ENCODE assay signal across 16 cellular contexts in genomic region chr10:2938869-2939268, GRCh38.
DNase-seq lines count a peak whose midpoint lies in the region; ATAC-seq and TF ChIP-seq lines count a peak whose summit lies in the region.
"Had no signal": no experiment of that assay in that cellular context is flagged by ENCODE, and none has a peak within 500 bp of the region (broad histone marks: within the 10 kb centered on the region; RNA-seq: fewer than 3 reads in every experiment).

No MANE protein-coding gene starts in this region.

- H3K4me1 ChIP-seq in cardiac muscle cell (ENCODE audit: low read depth) (no peaks in the 10 kb centered on the region), heart left ventricle (no peaks in the 10 kb centered on the region), PC-3 (ENCODE audit: insufficient read depth, low read length) (no peaks in the 10 kb centered on the region), fibroblast of lung (ENCODE audit: control insufficient read depth, extremely low read depth, insufficient read depth, low read length) (no peaks in the 10 kb centered on the region)

- DNase-seq in cardiac muscle cell (ENCODE audit: low read depth in 1 of 2, low spot score in 1 of 2) (peak in 1 of 2 donors; percentile 11), heart left ventricle (no peak), PC-3 (peak; percentile 25), fibroblast of lung (ENCODE audit: low read depth in 2 of 2) (peak; percentile 11), superior temporal gyrus (ENCODE audit: extremely low spot score) (peak; percentile 55), activated gamma-delta T cell (lab: John Stamatoyannopoulos, UW) (no peak), posterior vena cava (ENCODE audit: low spot score) (no peak)
- DNase-seq in stimulated activated effector memory CD8-positive, alpha-beta T cell treated with anti-CD3 and anti-CD28 coated beads, Interleukin-12 subunit alpha, Interleukin-12 subunit beta, amount 100 ng/mL, for 72 hours (ENCODE audit: low spot score in 2 of 2), result no peak
- DNase-seq: 8988T; activated naive CD8-positive, alpha-beta T cell treated with anti-CD3 and anti-CD28 coated beads, Interleukin-2, amount 10 ng/mL, durations not matched to agents 7 days and 5 days; erythroblast; NCI-H1436; NCI-H446 treated with DMSO at 0.1 percent for 48 hours; T-helper 17 cell had no signal

- H3F3A ChIP-seq in PC-3 (ENCODE audit: low read length, unreplicated experiment), result no peaks in the 10 kb centered on the region

- no peaks in the 10 kb centered on the region for H3K27me3 ChIP-seq in cardiac muscle cell
- H3K27me3 ChIP-seq in heart left ventricle, result peaks cover 0 to 55% (median 6%) of the 10 kb centered on the region in 9 donors
- peaks cover 22% of the 10 kb centered on the region for H3K27me3 ChIP-seq in PC-3 (ENCODE audit: low read length)
- peaks cover 2% of the 10 kb centered on the region for H3K27me3 ChIP-seq in fibroblast of lung (ENCODE audit: control insufficient read depth, insufficient read depth, low read length)

- WGBS in heart left ventricle, 4 donors, result 71 to 81% (median 77%) methylated on average over 3 of the region's 3 CpGs

- no peaks in the 10 kb centered on the region for H3K9me2 ChIP-seq in PC-3 (replicated peaks; ENCODE audit: low read length)

- TF ChIP-seq CTCF in cardiac muscle cell (IDR thresholded peaks at IDR 0.05; ENCODE audit: low read depth, low read length) (peak; percentile 18), heart left ventricle (IDR thresholded peaks at IDR 0.05) (peak in 3 of 12 donors; percentile 16 to 30 (median 21)), PC-3 (conservative IDR thresholded peaks at IDR 0.05; ENCODE audit: low read depth, low read length) (peak; percentile 42; the same call in 1 of the 2 replicates), fibroblast of lung (conservative IDR thresholded peaks at IDR 0.05 in 1 of 2, IDR thresholded peaks at IDR 0.05 in 1 of 2; ENCODE audit: low read depth in 1 of 2, low read length in 2 of 2) (peak; percentile 12 to 20)

- H3K36me3 ChIP-seq in cardiac muscle cell (no peaks in the 10 kb centered on the region), heart left ventricle (no peaks in the 10 kb centered on the region), PC-3 (ENCODE audit: low read depth, low read length) (no peaks in the 10 kb centered on the region), fibroblast of lung (ENCODE audit: control insufficient read depth, insufficient read depth, low read length) (no peaks in the 10 kb centered on the region)

- TF ChIP-seq POLR2A in heart left ventricle (IDR thresholded peaks at IDR 0.05), result no peak

- H3K36me3 Mint-ChIP-seq in stimulated activated effector memory CD8-positive, alpha-beta T cell treated with anti-CD3 and anti-CD28 coated beads, Interleukin-12 subunit alpha, Interleukin-12 subunit beta, amount 100 ng/mL, for 72 hours, result no peaks in the 10 kb centered on the region
- H3K36me3 Mint-ChIP-seq: activated naive CD8-positive, alpha-beta T cell treated with anti-CD3 and anti-CD28 coated beads, Interleukin-2, amount 10 ng/mL, durations not matched to agents 7 days and 5 days had no signal

- H4K20me1 ChIP-seq in PC-3 (ENCODE audit: low read length) (no peaks in the 10 kb centered on the region), fibroblast of lung (ENCODE audit: control insufficient read depth, extremely low read depth, insufficient read depth, low read length) (no peaks in the 10 kb centered on the region)

- H3K9me3 Mint-ChIP-seq in stimulated activated effector memory CD8-positive, alpha-beta T cell treated with anti-CD3 and anti-CD28 coated beads, Interleukin-12 subunit alpha, Interleukin-12 subunit beta, amount 100 ng/mL, for 72 hours, result no peaks in the 10 kb centered on the region
- H3K9me3 Mint-ChIP-seq: activated naive CD8-positive, alpha-beta T cell treated with anti-CD3 and anti-CD28 coated beads, Interleukin-2, amount 10 ng/mL, durations not matched to agents 7 days and 5 days had no signal

- no peak overlapping the region for H3K9ac ChIP-seq in PC-3 (ENCODE audit: low read length)
- H3K9ac ChIP-seq in fibroblast of lung (ENCODE audit: insufficient read depth, low read length), result no peak overlapping the region

- no peak for ATAC-seq in heart left ventricle
- peak; percentile 42; the same call in 1 of the 2 replicates for ATAC-seq in PC-3
- ATAC-seq in stimulated activated effector memory CD8-positive, alpha-beta T cell treated with anti-CD3 and anti-CD28 coated beads, Interleukin-12 subunit alpha, Interleukin-12 subunit beta, amount 100 ng/mL, for 72 hours, result no peak
- ATAC-seq: T-helper 17 cell had no signal

- CTCF ChIA-PET in PC-3 (lab: Charles Lee), result no interaction called here

- no peak overlapping the region for H3K4me3 Mint-ChIP-seq in stimulated activated effector memory CD8-positive, alpha-beta T cell treated with anti-CD3 and anti-CD28 coated beads, Interleukin-12 subunit alpha, Interleukin-12 subunit beta, amount 100 ng/mL, for 72 hours
- H3K4me3 Mint-ChIP-seq: activated naive CD8-positive, alpha-beta T cell treated with anti-CD3 and anti-CD28 coated beads, Interleukin-2, amount 10 ng/mL, durations not matched to agents 7 days and 5 days; T-helper 17 cell had no signal

- H2AFZ ChIP-seq in PC-3 (ENCODE audit: low read length), result no peak overlapping the region
- H2AFZ ChIP-seq in fibroblast of lung (ENCODE audit: low read length), result no peak overlapping the region

- no peaks in the 10 kb centered on the region for H3K9me3 ChIP-seq in cardiac muscle cell (ENCODE audit: low read depth)
- H3K9me3 ChIP-seq in heart left ventricle, result no peaks in the 10 kb centered on the region
- no peaks in the 10 kb centered on the region for H3K9me3 ChIP-seq in PC-3 (ENCODE audit: low read length)
- no peaks in the 10 kb centered on the region for H3K9me3 ChIP-seq in fibroblast of lung (ENCODE audit: control insufficient read depth, insufficient read depth, low read depth, low read length)

- no TSS peak for BruUV-seq in PC-3 (replicated peaks; lab: Mats Ljungman, UMichigan)

- H3K4me2 ChIP-seq in PC-3 (ENCODE audit: low read length), result no peak overlapping the region
- no peak overlapping the region for H3K4me2 ChIP-seq in fibroblast of lung (ENCODE audit: extremely low read depth, insufficient read depth, low read length)

- H3K27ac Mint-ChIP-seq in stimulated activated effector memory CD8-positive, alpha-beta T cell treated with anti-CD3 and anti-CD28 coated beads, Interleukin-12 subunit alpha, Interleukin-12 subunit beta, amount 100 ng/mL, for 72 hours, result no peak overlapping the region
- H3K27ac Mint-ChIP-seq: activated naive CD8-positive, alpha-beta T cell treated with anti-CD3 and anti-CD28 coated beads, Interleukin-2, amount 10 ng/mL, durations not matched to agents 7 days and 5 days; T-helper 17 cell had no signal

- H3K79me2 ChIP-seq in PC-3 (ENCODE audit: low read length) (no peaks in the 10 kb centered on the region), fibroblast of lung (ENCODE audit: control insufficient read depth, insufficient read depth, low read length) (no peaks in the 10 kb centered on the region)

- intact Hi-C loops in heart left ventricle (cut with DNase I), result no loop called here
- intact Hi-C loops in PC-3 (cut with micrococcal nuclease), result loop anchor here (1.0 kb wide), 2 partner anchors 39 to 104 kb away; no protein-coding TSS in a partner anchor
- intact Hi-C loops in posterior vena cava (cut with DNase I), result loop anchor here in 1 of 2 donors (10.0 kb wide), 1 partner anchor 96 kb away; no protein-coding TSS in a partner anchor

- no peaks in the 10 kb centered on the region for H3K4me1 Mint-ChIP-seq in stimulated activated effector memory CD8-positive, alpha-beta T cell treated with anti-CD3 and anti-CD28 coated beads, Interleukin-12 subunit alpha, Interleukin-12 subunit beta, amount 100 ng/mL, for 72 hours
- H3K4me1 Mint-ChIP-seq: activated naive CD8-positive, alpha-beta T cell treated with anti-CD3 and anti-CD28 coated beads, Interleukin-2, amount 10 ng/mL, durations not matched to agents 7 days and 5 days had no signal

- H3K4me3 ChIP-seq in cardiac muscle cell (no peak overlapping the region), heart left ventricle (no peak overlapping the region), PC-3 (ENCODE audit: low read length) (no peak overlapping the region), fibroblast of lung (replicated peaks in 1 of 4; ENCODE audit: control extremely low read depth in 1 of 4, insufficient read depth in 1 of 4, low read depth in 3 of 4, low read length in 4 of 4) (no peak overlapping the region)
- H3K4me3 ChIP-seq: lung had no signal

- H3K27ac ChIP-seq in cardiac muscle cell, result no peak overlapping the region
- H3K27ac ChIP-seq in heart left ventricle, result no peak overlapping the region
- no peak overlapping the region for H3K27ac ChIP-seq in PC-3 (ENCODE audit: low read length)
- no peak overlapping the region for H3K27ac ChIP-seq in fibroblast of lung (ENCODE audit: insufficient read depth, low read length)
- H3K27ac ChIP-seq: RWPE1 had no signal

- POLR2A ChIA-PET in PC-3 (lab: Charles Lee; ENCODE audit: unreplicated experiment), result no interaction called here

Comparison
In these comparisons a context has a peak if more than half of its experiments do, and no peak if none do; other contexts are left out.
1. DNase-seq: peak in PC-3 (single experiment), fibroblast of lung (2 of 2) and superior temporal gyrus (single experiment); none in heart left ventricle (0 of 5), activated gamma-delta T cell (single experiment), posterior vena cava (single experiment) and stimulated activated effector memory CD8-positive, alpha-beta T cell treated with anti-CD3 and anti-CD28 coated beads, Interleukin-12 subunit alpha, Interleukin-12 subunit beta, amount 100 ng/mL, for 72 hours (0 of 2).